ENCODE assay signal across 8 cellular contexts in the genomic region with DNA sequence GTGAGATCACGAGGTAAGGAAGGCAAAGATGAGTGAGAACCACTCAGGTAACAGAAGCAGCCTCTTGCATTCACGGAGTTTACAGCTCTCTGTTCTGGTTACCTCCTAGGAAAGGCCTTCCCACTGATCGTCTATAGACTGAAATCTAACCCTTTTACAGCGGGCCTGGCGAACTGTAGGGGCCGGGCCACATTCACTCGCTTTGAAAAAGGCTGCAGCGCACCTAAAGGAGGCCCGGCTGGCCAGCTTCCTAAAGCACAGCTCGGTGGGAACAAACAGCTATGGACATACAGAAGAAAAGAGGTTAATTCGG. TPM values are rescaled to one million over a fixed set of nuclear protein-coding genes. Genes with fewer than 3 reads are reported as not detected.
A peak's percentile ranks its signal among the peaks of the same experiment; 100 is the strongest.
DNase-seq lines count a peak whose midpoint lies in the region; ATAC-seq and TF ChIP-seq lines count a peak whose summit lies in the region.

No MANE protein-coding gene starts in this region.

- H3K79me1 ChIP-seq in mesendoderm (ENCODE audit: low read length), result peaks cover 10% of the 10 kb centered on the region

- H4K20me1 ChIP-seq in MM.1S (ENCODE audit: insufficient read depth, low read length), result 0 out of 2 replicates have a peak, but pooled peaks cover 2% of the 10 kb centered on the region

- peak overlapping the region; percentile 69 for H2AFZ ChIP-seq in MM.1S (ENCODE audit: low read length)

- H3K9me2 ChIP-seq in MM.1S (replicated peaks; ENCODE audit: insufficient read depth, low read length), result no peaks in the 10 kb centered on the region

- H3K27me3 Mint-ChIP-seq in chondrocyte (ENCODE audit: low read depth), result no peaks in the 10 kb centered on the region

- peak overlapping the region; percentile 55; the same call in 1 of the 2 replicates for H3K27ac ChIP-seq in MM.1S (ENCODE audit: low read length)
- no peak overlapping the region for H3K27ac ChIP-seq in mesendoderm (ENCODE audit: low read depth, low read length)

- no peak overlapping the region for H2AK5ac ChIP-seq in mesendoderm (ENCODE audit: low read length)

- H3K9ac ChIP-seq in MM.1S (ENCODE audit: low read length) (peak overlapping the region; percentile 84), mesendoderm (ENCODE audit: low read length) (peak overlapping the region; percentile 90)

- H3K4me3 ChIP-seq in MM.1S (ENCODE audit: low read length) (peak overlapping the region; percentile 89), mesendoderm (ENCODE audit: low read length) (peak overlapping the region; percentile 97)

- peaks cover 8% of the 10 kb centered on the region for H3F3A ChIP-seq in MM.1S (ENCODE audit: insufficient read depth, low read length)

- ATAC-seq in HG03378 (IDR thresholded peaks at IDR 0.05; ENCODE audit: unreplicated experiment) (no peak), GM18520 (IDR thresholded peaks at IDR 0.05; ENCODE audit: unreplicated experiment) (no peak), HG02642 (IDR thresholded peaks at IDR 0.05; ENCODE audit: poor library complexity, unreplicated experiment) (no peak)

- H2BK5ac ChIP-seq in mesendoderm (ENCODE audit: low read length), result no peak overlapping the region

- TF ChIP-seq CTCF in MM.1S (IDR thresholded peaks at IDR 0.05; ENCODE audit: low read length) (no peak), chondrocyte (IDR thresholded peaks at IDR 0.05) (no peak)

- H4K8ac ChIP-seq in mesendoderm (ENCODE audit: low read depth, low read length), result no peak overlapping the region

- peak overlapping the region; percentile 85 for H3K4me2 ChIP-seq in MM.1S (ENCODE audit: low read depth, low read length)
- H3K4me2 ChIP-seq in mesendoderm (ENCODE audit: low read length), result peak overlapping the region; percentile 94

- no peaks in the 10 kb centered on the region for H3K9me3 ChIP-seq in MM.1S (replicated peaks; ENCODE audit: insufficient read depth, low read length)

- peak overlapping the region; percentile 91 for H3K56ac ChIP-seq in mesendoderm (ENCODE audit: low read length)

- no peaks in the 10 kb centered on the region for H3K9me3 Mint-ChIP-seq in chondrocyte (ENCODE audit: low read depth)

- no peaks in the 10 kb centered on the region for H3K27me3 ChIP-seq in MM.1S (replicated peaks; ENCODE audit: insufficient read depth, low read length)
- no peaks in the 10 kb centered on the region for H3K27me3 ChIP-seq in mesendoderm (ENCODE audit: insufficient read depth, low read length, poor library complexity)

- H2BK15ac ChIP-seq in mesendoderm (replicated peaks; ENCODE audit: low read depth), result no peak overlapping the region

- DNase-seq in ELR (ENCODE audit: low read depth), result peak; percentile 37
- peak; percentile 16 for DNase-seq in MM.1S
- DNase-seq in chondrocyte (ENCODE audit: low spot score), result no peak
- peak; percentile 30 for DNase-seq in mesendoderm
- no peak for DNase-seq in DMS79 treated with DMSO at 0.1 percent for 48 hours (lab: John Stamatoyannopoulos, UW)

- peaks cover 47% of the 10 kb centered on the region for H3K4me1 Mint-ChIP-seq in chondrocyte (ENCODE audit: low read depth)

- no peak overlapping the region for H2BK120ac ChIP-seq in mesendoderm (ENCODE audit: low read depth, low read length)

- H3K4me1 ChIP-seq in MM.1S (ENCODE audit: low read length) (peaks cover 18% of the 10 kb centered on the region), mesendoderm (ENCODE audit: control insufficient read depth, low read depth, low read length) (no peaks in the 10 kb centered on the region)

- WGBS in mesendoderm (ENCODE audit: extremely low coverage, insufficient coverage, low lambda C conversion rate), result no CpG with 5 or more reads among the region's 11 CpGs

- H3K36me3 ChIP-seq in MM.1S (replicated peaks; ENCODE audit: insufficient read depth, low read length) (peaks cover 2% of the 10 kb centered on the region), mesendoderm (ENCODE audit: control insufficient read depth, insufficient read depth, low read length) (peaks cover 5% of the 10 kb centered on the region)

- H3K23ac ChIP-seq in mesendoderm (ENCODE audit: low read length), result no peak overlapping the region

- H3K4ac ChIP-seq in mesendoderm (ENCODE audit: low read depth, low read length), result peak overlapping the region; percentile 64

- peak overlapping the region; percentile 91 for H3K4me3 Mint-ChIP-seq in chondrocyte (ENCODE audit: unreplicated experiment)

- peaks cover 91% of the 10 kb centered on the region for H3K79me2 ChIP-seq in MM.1S (ENCODE audit: low read length)
- peaks cover 39% of the 10 kb centered on the region for H3K79me2 ChIP-seq in mesendoderm (ENCODE audit: control insufficient read depth, insufficient read depth, low read length)

- H3K36me3 Mint-ChIP-seq in chondrocyte (ENCODE audit: low read depth), result peaks cover 13% of the 10 kb centered on the region

- no peak overlapping the region for H4K5ac ChIP-seq in mesendoderm (ENCODE audit: low read length)

- peak overlapping the region; percentile 23 for H3K18ac ChIP-seq in mesendoderm (ENCODE audit: low read length)

- H3K27ac Mint-ChIP-seq in chondrocyte (ENCODE audit: unreplicated experiment), result peak overlapping the region; percentile 91

RNA-seq across cellular contexts. Expression of gene ATP5MK, which starts 0.6 kb away (rescaled TPM):
- 297 to 326 TPM (median 299 TPM) in 3 replicates for total RNA-seq in chondrocyte
- polyA plus RNA-seq in mesendoderm (2013, experiment 1 of 2), result 889 TPM
- polyA plus RNA-seq in mesendoderm (2013, experiment 2 of 2), result 914 TPM

RNA-seq across cellular contexts. Expression of gene PDCD11, which starts 0.7 kb away (rescaled TPM):
- total RNA-seq in chondrocyte, result 24.7 to 33.0 TPM (median 27.9 TPM) in 3 replicates
- 32.2 TPM for polyA plus RNA-seq in mesendoderm (2013, experiment 1 of 2)
- 32.3 TPM for polyA plus RNA-seq in mesendoderm (2013, experiment 2 of 2)

RNA-seq across cellular contexts. Expression of gene TAF5, which starts 27.9 kb away (rescaled TPM):
- total RNA-seq in chondrocyte, result 3.1 to 3.9 TPM (median 3.3 TPM) in 3 replicates
- polyA plus RNA-seq in mesendoderm (2013, experiment 1 of 2), result 10.3 TPM
- 10.0 TPM for polyA plus RNA-seq in mesendoderm (2013, experiment 2 of 2)

RNA-seq across cellular contexts. Expression of gene PCGF6, which starts 44.8 kb away (rescaled TPM):
- total RNA-seq in chondrocyte, result 9.9 to 12.2 TPM (median 11.4 TPM) in 3 replicates
- polyA plus RNA-seq in mesendoderm (2013, experiment 1 of 2), result 10.3 TPM
- 10.5 TPM for polyA plus RNA-seq in mesendoderm (2013, experiment 2 of 2)

RNA-seq across cellular contexts. Expression of gene CALHM2, which starts 56.5 kb away (rescaled TPM):
- 1.3 to 10.9 TPM (median 9.9 TPM) in 3 replicates for total RNA-seq in chondrocyte
- 1.8 TPM for polyA plus RNA-seq in mesendoderm (2013, experiment 1 of 2)
- 1.8 TPM for polyA plus RNA-seq in mesendoderm (2013, experiment 2 of 2)

Comparison
In these comparisons a context has a peak if more than half of its experiments do, and no peak if none do; other contexts are left out.
1. DNase-seq: peak in ELR (single experiment), MM.1S (single experiment) and mesendoderm (single experiment); none in chondrocyte (single experiment) and DMS79 treated with DMSO at 0.1 percent for 48 hours (single experiment).